In the genomic region with DNA sequence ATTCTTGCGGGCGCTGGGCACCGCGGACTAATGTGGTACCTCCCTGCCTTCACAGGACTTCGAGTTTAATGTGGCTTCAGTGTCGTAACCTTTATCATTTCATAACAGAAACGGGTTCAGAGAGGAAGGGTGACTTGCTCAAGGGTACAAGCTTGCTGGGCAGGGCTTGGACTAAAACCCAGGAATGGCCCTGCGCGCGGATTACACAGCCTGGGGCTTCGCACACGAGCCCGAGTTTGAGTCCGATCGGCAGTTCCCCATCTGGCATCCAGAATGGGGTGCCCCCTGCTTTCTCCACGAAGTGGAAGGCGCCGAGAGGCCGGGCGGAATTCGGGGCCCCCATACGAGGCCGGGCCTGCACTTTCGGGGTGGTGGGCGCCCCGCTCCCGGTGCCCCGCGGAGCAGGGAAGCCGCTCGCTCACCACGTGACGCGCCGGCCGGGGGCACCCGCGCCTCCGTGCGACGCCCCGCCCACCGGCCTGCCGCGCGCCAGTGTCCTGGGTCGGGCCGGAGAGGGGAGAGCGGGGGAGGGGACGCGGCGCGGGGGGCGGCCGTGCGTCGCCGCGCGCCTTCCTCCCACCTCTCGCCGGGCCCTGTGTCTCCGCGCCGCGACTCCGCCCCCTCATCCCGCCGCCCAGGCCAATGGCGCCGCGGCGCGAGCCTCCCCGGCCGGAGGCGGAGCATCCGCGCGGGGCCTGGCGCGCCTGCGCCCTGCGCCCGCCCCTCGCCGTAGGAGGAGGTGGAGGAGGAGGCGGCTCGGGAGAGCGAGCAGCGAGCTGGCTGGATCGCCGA, we compare ENCODE assay signal across 8 cellular contexts. TPM values are rescaled to one million over a fixed set of nuclear protein-coding genes. Genes with fewer than 3 reads are reported as not detected.
DNase-seq lines count a peak whose midpoint lies in the region; ATAC-seq and TF ChIP-seq lines count a peak whose summit lies in the region.

SET (plus strand) TSS at position 722 of the 792 bp plus-strand sequence. CDS start 361 bp downstream, outside the sequence.

- POLR2A ChIA-PET in BJ (lab: Charles Lee), result no interaction called here

- H3K27me3 ChIP-seq in BJ (ENCODE audit: control insufficient read depth, insufficient read depth, low read length) (no peaks in the 10 kb centered on the region), liver (ENCODE audit: control insufficient read depth in 4 of 4, insufficient read depth in 4 of 4, low read length in 3 of 4) (no peaks in the 10 kb centered on the region)

- H3K9ac ChIP-seq in liver (ENCODE audit: low read depth in 1 of 2, low read length in 2 of 2), result peak within 1 kb of the TSS; percentile 61 to 92

- H3K36me3 ChIP-seq in BJ (ENCODE audit: control insufficient read depth, insufficient read depth, low read length) (peaks cover 3% of the 10 kb centered on the region), liver (ENCODE audit: control insufficient read depth in 4 of 4, insufficient read depth in 3 of 4, low read depth in 1 of 4, low read length in 3 of 4) (peaks cover 4 to 23% (median 16%) of the 10 kb centered on the region in 4 donors)

- CTCF ChIA-PET in BJ (lab: Yijun Ruan, JAX), result interaction anchor here (0.9 to 6.3 kb wide), 3 partner anchors 12 to 53 kb away, joined by 3 to 41 read pairs (median 3); partner anchors contain the start of gene PKN3

- peak; percentile 63 for ATAC-seq in GM19351 (IDR thresholded peaks at IDR 0.05; ENCODE audit: unreplicated experiment)
- ATAC-seq in HG03558 (IDR thresholded peaks at IDR 0.05; ENCODE audit: extremely low read depth, unreplicated experiment), result peak; percentile 49

- DNase-seq in BJ (ENCODE audit: low read depth) (peak; percentile 62), NCI-H748 treated with DMSO at 0.1 percent for 48 hours (lab: John Stamatoyannopoulos, UW) (peak; percentile 85), dermis blood vessel endothelial cell (peak; percentile 95)
- peak; percentile 94 for DNase-seq in activated CD4-positive, alpha-beta T cell treated with anti-CD3 and anti-CD28 coated beads, Interleukin-2, amount 50 U/mL, for 48 hours
- peak; percentile 91 for DNase-seq in stimulated activated CD4-positive, alpha-beta T cell treated with anti-CD3 and anti-CD28 coated beads, Interleukin-4, amount 100 ng/mL, for 24 hours

- 2% methylated on average over 93 of the region's 93 CpGs for WGBS in liver

- no peak for TF ChIP-seq RAD21 in liver (IDR thresholded peaks at IDR 0.05)

- H3K4me3 ChIP-seq in BJ (ENCODE audit: low read depth, low read length), result peak within 1 kb of the TSS; percentile 90
- peak within 1 kb of the TSS; percentile 66 to 99 (median 90) for H3K4me3 ChIP-seq in liver (ENCODE audit: low read depth in 1 of 3, low read length in 3 of 3)

- no peak for TF ChIP-seq CTCF in BJ (IDR thresholded peaks at IDR 0.05; ENCODE audit: insufficient read depth, low read depth, low read length)
- no peak for TF ChIP-seq CTCF in liver (IDR thresholded peaks at IDR 0.05; ENCODE audit: low read depth, low read length, missing input control)

- peaks cover 0 to 48% (median 23%) of the 10 kb centered on the region in 4 donors for H3K4me1 ChIP-seq in liver (ENCODE audit: control insufficient read depth in 4 of 4, insufficient read depth in 4 of 4, low read length in 3 of 4)

- peak within 1 kb of the TSS; percentile 92 to 98 for H3K27ac ChIP-seq in liver (ENCODE audit: low read depth in 1 of 2, low read length in 2 of 2)

- no peaks in the 10 kb centered on the region for H3K9me3 ChIP-seq in liver (ENCODE audit: control insufficient read depth in 4 of 4, low read length in 3 of 4)

TF ChIP-seq in liver, 16 proteins besides CTCF, POLR2A, EP300 and RAD21:
- TF ChIP-seq YY1 (IDR thresholded peaks at IDR 0.05) (peak; percentile 64), HNF4A (conservative IDR thresholded peaks at IDR 0.05) (peak; percentile 43 to 49), SP1 (IDR thresholded peaks at IDR 0.05) (peak; percentile 65), NR2F2 (IDR thresholded peaks at IDR 0.05) (no peak), RXRA (IDR thresholded peaks at IDR 0.05) (peak; percentile 22 to 61), GABPA (IDR thresholded peaks at IDR 0.05 in 1 of 2, conservative IDR thresholded peaks at IDR 0.05 in 1 of 2) (no peak), TAF1 (conservative IDR thresholded peaks at IDR 0.05) (no peak)
- TF ChIP-seq, protein P1, sequence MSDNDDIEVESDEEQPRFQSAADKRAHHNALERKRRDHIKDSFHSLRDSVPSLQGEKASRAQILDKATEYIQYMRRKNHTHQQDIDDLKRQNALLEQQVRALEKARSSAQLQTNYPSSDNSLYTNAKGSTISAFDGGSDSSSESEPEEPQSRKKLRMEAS (IDR thresholded peaks at IDR 0.05), result no peak

RNA-seq across cellular contexts. Expression of gene SET, which starts in this region (rescaled TPM):
- 51.6 and 130 TPM in 2 replicates for polyA plus RNA-seq in BJ (2011; rRNA removed)
- 55.0 and 55.1 TPM in 2 replicates for polyA minus RNA-seq in BJ (2011; rRNA and poly(A)+ RNA removed)
- 512 and 600 TPM in 2 replicates for total RNA-seq in dermis blood vessel endothelial cell
- total RNA-seq in liver, result 10 to 100 TPM; 79.9 to 95.6 TPM
- 10 to 100 TPM; 58.2 to 58.8 TPM for polyA plus RNA-seq in liver

Comparison
In these comparisons a context has a peak if more than half of its experiments do, and no peak if none do; other contexts are left out.
1. Peak in every context shown above with its lines: DNase-seq, ATAC-seq, H3K4me3 ChIP-seq and H3K27ac ChIP-seq.